ENCODE assay signal across 25 cellular contexts in the genomic region with DNA sequence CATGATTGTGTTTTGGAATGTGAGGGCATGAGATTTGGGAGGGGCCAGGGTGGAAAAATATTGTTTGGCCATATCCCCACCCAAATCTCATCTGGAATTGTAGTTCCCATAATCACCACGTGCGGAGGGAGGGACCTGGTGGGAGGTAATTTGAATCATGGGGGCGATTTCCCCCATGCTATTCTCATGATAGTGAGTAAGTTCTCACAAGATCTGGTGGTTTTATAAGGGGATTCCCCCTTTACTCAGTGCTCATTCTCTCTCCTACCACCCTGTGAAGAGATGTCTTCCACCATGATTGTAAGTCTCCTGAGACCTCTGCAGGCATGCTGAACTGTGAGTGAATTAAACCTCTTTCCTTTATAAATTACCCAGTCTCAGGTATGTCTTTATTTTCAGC. TPM values are rescaled to one million over a fixed set of nuclear protein-coding genes. Genes with fewer than 3 reads are reported as not detected.
DNase-seq lines count a peak whose midpoint lies in the region; ATAC-seq and TF ChIP-seq lines count a peak whose summit lies in the region.
"Had no signal": no experiment of that assay in that cellular context is flagged by ENCODE, and none has a peak within 500 bp of the region (broad histone marks: within the 10 kb centered on the region; RNA-seq: fewer than 3 reads in every experiment).

No MANE protein-coding gene starts in this region.

- no peak overlapping the region for H3K27ac ChIP-seq in uterus
- H3K27ac ChIP-seq: BLaER1, epithelial cell of prostate, SK-N-MC, transverse colon had no signal

- no peaks in the 10 kb centered on the region for H3K4me1 ChIP-seq in uterus
- H3K4me1 ChIP-seq: BLaER1 had no signal

- H3K27ac Mint-ChIP-seq in central memory CD8-positive, alpha-beta T cell (ENCODE audit: low read depth), result no peak overlapping the region
- H3K27ac Mint-ChIP-seq: H9 had no signal

- H3K4me3 ChIP-seq in uterus, result no peak overlapping the region
- H3K4me3 ChIP-seq: BLaER1, SK-N-MC, transverse colon had no signal

- H3K27me3 Mint-ChIP-seq in central memory CD8-positive, alpha-beta T cell, result no peaks in the 10 kb centered on the region

- peak; percentile 36 for ATAC-seq in central memory CD8-positive, alpha-beta T cell (replicated peaks; ENCODE audit: extremely low read depth, poor library complexity, severe bottlenecking)
- no peak for ATAC-seq in GM18520 (IDR thresholded peaks at IDR 0.05; ENCODE audit: unreplicated experiment)

- H3K9me3 ChIP-seq in uterus, result no peaks in the 10 kb centered on the region
- H3K9me3 ChIP-seq: transverse colon had no signal

- no peaks in the 10 kb centered on the region for H3K9me3 Mint-ChIP-seq in central memory CD8-positive, alpha-beta T cell

- H3K27me3 ChIP-seq in uterus, result no peaks in the 10 kb centered on the region
- H3K27me3 ChIP-seq: BLaER1, transverse colon had no signal

- intact Hi-C loops in uterus (cut with DNase I; ENCODE audit: low total_unique reads), result no loop called here

- DNase-seq in activated CD4-positive, alpha-beta T cell treated with anti-CD3 and anti-CD28 coated beads for 48 hours, result peak; percentile 42
- DNase-seq in activated CD4-positive, alpha-beta T cell treated with anti-CD3 and anti-CD28 coated beads for 1 hour, result no peak
- DNase-seq in NAMALWA (ENCODE audit: low spot score), result peak; percentile 30
- DNase-seq in central memory CD8-positive, alpha-beta T cell (ENCODE audit: low spot score in 2 of 2), result no peak
- peak; percentile 56 for DNase-seq in stimulated activated CD4-positive, alpha-beta T cell treated with anti-CD3 and anti-CD28 coated beads, Interleukin-4, amount 100 ng/mL, for 24 hours
- DNase-seq in uterus, result no peak
- DNase-seq in NCI-H146 (lab: John Stamatoyannopoulos, UW), result no peak
- DNase-seq: activated CD4-positive, CD25-positive, alpha-beta regulatory T cell; activated CD8-positive, alpha-beta memory T cell treated with anti-CD3 and anti-CD28 coated beads, Interleukin-2, amount 50 U/mL, for 4 hours; H9; Kasumi-1; kidney glomerular epithelial cell; mesendoderm; NCI-H1092 treated with DMSO at 0.1 percent for 48 hours; NCI-H510A treated with DMSO at 0.1 percent for 48 hours; transverse colon had no signal

- no peaks in the 10 kb centered on the region for H3K36me3 ChIP-seq in uterus
- H3K36me3 ChIP-seq: BLaER1, transverse colon had no signal

- TF ChIP-seq CTCF in uterus (IDR thresholded peaks at IDR 0.05), result no peak

- H3K4me3 Mint-ChIP-seq in central memory CD8-positive, alpha-beta T cell, result no peak overlapping the region
- H3K4me3 Mint-ChIP-seq: H9, nephron had no signal

- no peaks in the 10 kb centered on the region for H3K36me3 Mint-ChIP-seq in central memory CD8-positive, alpha-beta T cell (ENCODE audit: insufficient read depth)

- no peaks in the 10 kb centered on the region for H3K4me1 Mint-ChIP-seq in central memory CD8-positive, alpha-beta T cell
- H3K4me1 Mint-ChIP-seq: nephron had no signal

- no peak for TF ChIP-seq POLR2A in uterus (IDR thresholded peaks at IDR 0.05)

RNA-seq across cellular contexts. Expression of gene OR10P1, which starts 15.7 kb away (rescaled TPM):
- total RNA-seq in uterus, result not detected
- total RNA-seq: A172, dermis microvascular lymphatic vessel endothelial cell, frontal cortex, H9, RPMI7951, transverse colon had no signal

RNA-seq across cellular contexts. Expression of gene ITGA7, which starts 55.4 kb away (rescaled TPM):
- 100 to 1,000 TPM in 1 of 4 donors, 10 to 100 TPM in 2, 1 to 10 TPM in 1; 6.8 to 167 (median 29.4) TPM for total RNA-seq in uterus

Comparison
In these comparisons a context has a peak if more than half of its experiments do, and no peak if none do; other contexts are left out.
1. DNase-seq: peak in activated CD4-positive, alpha-beta T cell treated with anti-CD3 and anti-CD28 coated beads for 48 hours (single experiment), NAMALWA (single experiment) and stimulated activated CD4-positive, alpha-beta T cell treated with anti-CD3 and anti-CD28 coated beads, Interleukin-4, amount 100 ng/mL, for 24 hours (single experiment); none in activated CD4-positive, alpha-beta T cell treated with anti-CD3 and anti-CD28 coated beads for 1 hour (single experiment), central memory CD8-positive, alpha-beta T cell (0 of 2), uterus (0 of 2) and NCI-H146 (single experiment).